8 cellular contexts compared by ENCODE assay signal in genomic region chr1:52057245-52057644, GRCh38. TPM values are rescaled to one million over a fixed set of nuclear protein-coding genes. Genes with fewer than 3 reads are reported as not detected.
DNase-seq lines count a peak whose midpoint lies in the region; ATAC-seq and TF ChIP-seq lines count a peak whose summit lies in the region.

No MANE protein-coding gene starts in this region.

- DNase-seq in CD1c-positive myeloid dendritic cell (ENCODE audit: extremely low spot score) (peak; percentile 68), LHCN-M2 (ENCODE audit: low read depth) (peak; percentile 15), coronary artery (ENCODE audit: low spot score) (no peak), putamen (ENCODE audit: low spot score) (no peak)
- no peak for DNase-seq in activated CD4-positive, alpha-beta T cell treated with anti-CD3 and anti-CD28 coated beads for 1 hour

- TF ChIP-seq EP300 in neural cell (conservative IDR thresholded peaks at IDR 0.05; ENCODE audit: poor library complexity, severe bottlenecking): no peak

- no peaks in the 10 kb centered on the region for H3K27me3 ChIP-seq in neural cell (ENCODE audit: insufficient read depth, low read depth, low read length)

- no peaks in the 10 kb centered on the region for H3F3A ChIP-seq in neural cell (ENCODE audit: insufficient read depth, low read length, poor library complexity, severe bottlenecking)

- peaks cover 73% of the 10 kb centered on the region for H3K79me2 ChIP-seq in neural cell (replicated peaks; ENCODE audit: insufficient read depth, low read length)

- peaks cover 6% of the 10 kb centered on the region for H3K36me3 ChIP-seq in neural cell (ENCODE audit: insufficient read depth, low read length)

- peak overlapping the region; percentile 95 for H3K9ac ChIP-seq in neural cell (ENCODE audit: low read length)

- H4K20me1 ChIP-seq in neural cell (ENCODE audit: insufficient read depth): no peaks in the 10 kb centered on the region

- peak overlapping the region; percentile 58 for H2AFZ ChIP-seq in neural cell (ENCODE audit: low read depth, low read length)

- H3K4me2 ChIP-seq in neural cell (ENCODE audit: low read length): peak overlapping the region; percentile 92

- H3K9me2 ChIP-seq in neural cell (ENCODE audit: insufficient read depth, low read length): no peaks in the 10 kb centered on the region

- H3K27ac ChIP-seq in coronary artery: peak overlapping the region; percentile 89 to 98
- peak overlapping the region; percentile 97 for H3K27ac ChIP-seq in neural cell (ENCODE audit: low read length)

- no peak for ATAC-seq in HG03039 (IDR thresholded peaks at IDR 0.05; ENCODE audit: unreplicated experiment)
- no peak for ATAC-seq in HG03139 (IDR thresholded peaks at IDR 0.05; ENCODE audit: unreplicated experiment)

- TF ChIP-seq CTCF in coronary artery (IDR thresholded peaks at IDR 0.05): no peak
- no peak for TF ChIP-seq CTCF in neural cell (IDR thresholded peaks at IDR 0.05; ENCODE audit: poor library complexity, severe bottlenecking)

- H3K9me3 ChIP-seq in neural cell (ENCODE audit: low read length): no peaks in the 10 kb centered on the region

- H3K4me3 ChIP-seq in coronary artery (peak overlapping the region; percentile 100), neural cell (ENCODE audit: low read length) (peak overlapping the region; percentile 80)

- TF ChIP-seq RAD21 in neural cell (conservative IDR thresholded peaks at IDR 0.05): no peak

TF ChIP-seq in neural cell, 6 proteins besides CTCF, POLR2A, EP300 and RAD21:
- no peak for TF ChIP-seq POLR2AphosphoS5 (IDR thresholded peaks at IDR 0.05)
- TF ChIP-seq TAF1 (IDR thresholded peaks at IDR 0.05; ENCODE audit: low read depth): no peak
- TF ChIP-seq SMC3 (conservative IDR thresholded peaks at IDR 0.05; ENCODE audit: poor library complexity): no peak
- TF ChIP-seq MXI1 (conservative IDR thresholded peaks at IDR 0.05; ENCODE audit: poor library complexity, severe bottlenecking): no peak
- TF ChIP-seq REST (IDR thresholded peaks at IDR 0.05; ENCODE audit: borderline replicate concordance): no peak
- TF ChIP-seq EZH2 (IDR thresholded peaks at IDR 0.05; ENCODE audit: borderline replicate concordance, insufficient read depth, low read length, poor library complexity, severe bottlenecking): no peak

RNA-seq across cellular contexts. Expression of gene BTF3L4, which starts 1.1 kb away (rescaled TPM):
- 56.1 and 68.6 TPM in 2 replicates for total RNA-seq in LHCN-M2 (2014; rRNA removed)
- polyA plus RNA-seq in LHCN-M2 (2012): 34.4 TPM
- polyA plus RNA-seq in neural cell: 321 and 355 TPM in 2 replicates
- polyA minus RNA-seq in neural cell: 265 and 282 TPM in 2 replicates

RNA-seq across cellular contexts. Expression of gene TXNDC12, which starts 2.3 kb away (rescaled TPM):
- 58.0 and 65.7 TPM in 2 replicates for total RNA-seq in LHCN-M2 (2014; rRNA removed)
- polyA plus RNA-seq in LHCN-M2 (2012): 31.3 TPM
- 33.3 and 42.3 TPM in 2 replicates for polyA plus RNA-seq in neural cell
- polyA minus RNA-seq in neural cell: 32.4 and 36.8 TPM in 2 replicates

RNA-seq across cellular contexts. Expression of gene KTI12, which starts 23.6 kb away (rescaled TPM):
- 17.8 and 21.0 TPM in 2 replicates for total RNA-seq in LHCN-M2 (2014; rRNA removed)
- polyA plus RNA-seq in LHCN-M2 (2012): 12.7 TPM
- polyA plus RNA-seq in neural cell: 14.0 and 18.2 TPM in 2 replicates
- 13.2 and 15.8 TPM in 2 replicates for polyA minus RNA-seq in neural cell

Comparison
In these comparisons a context has a peak if more than half of its experiments do, and no peak if none do; other contexts are left out.
1. DNase-seq: peak in CD1c-positive myeloid dendritic cell (single experiment) and LHCN-M2 (single experiment); none in coronary artery (single experiment), activated CD4-positive, alpha-beta T cell treated with anti-CD3 and anti-CD28 coated beads for 1 hour (single experiment) and putamen (single experiment).